Comparison of ENCODE assay signal across 9 cellular contexts in the genomic region with DNA sequence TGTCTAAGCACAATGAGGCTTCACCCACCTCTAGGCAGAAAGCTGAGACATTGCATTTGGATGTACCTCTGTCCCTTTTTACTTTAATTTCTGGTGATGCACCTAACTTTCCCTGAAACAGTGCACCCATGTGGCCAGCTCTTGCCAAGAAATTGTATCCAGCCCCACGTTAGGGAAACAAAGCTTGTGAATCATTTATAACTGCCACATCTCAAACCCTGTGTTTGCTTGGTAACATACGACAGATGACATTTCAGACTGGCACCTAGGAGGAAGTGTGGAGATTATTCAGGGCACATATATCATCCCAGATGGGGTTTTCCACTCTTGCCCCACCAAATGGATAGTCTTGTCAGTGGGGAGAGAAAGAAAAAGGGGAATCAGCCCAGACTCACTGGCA. TPM values are rescaled to one million over a fixed set of nuclear protein-coding genes. Genes with fewer than 3 reads are reported as not detected.
DNase-seq lines count a peak whose midpoint lies in the region; ATAC-seq and TF ChIP-seq lines count a peak whose summit lies in the region.
"Had no signal": no experiment of that assay in that cellular context is flagged by ENCODE, and none has a peak within 500 bp of the region (broad histone marks: within the 10 kb centered on the region; RNA-seq: fewer than 3 reads in every experiment).

No MANE protein-coding gene starts in this region.

- no peak for DNase-seq in AG09309 (ENCODE audit: low read depth)
- no peak for DNase-seq in GM12865 (ENCODE audit: low read depth)
- DNase-seq in RKO (ENCODE audit: low spot score), result peak; percentile 82
- DNase-seq in fibroblast of the aortic adventitia (ENCODE audit: low read depth), result peak; percentile 21
- no peak for DNase-seq in COR-L47 (lab: John Stamatoyannopoulos, UW)
- no peak for DNase-seq in uterus
- DNase-seq in NK-92 (lab: John Stamatoyannopoulos, UW; ENCODE audit: unreplicated experiment), result no peak

- no peaks in the 10 kb centered on the region for H3K27me3 ChIP-seq in uterus
- H3K27me3 ChIP-seq: pancreas had no signal

- no peak for ATAC-seq in HG03521 (IDR thresholded peaks at IDR 0.05; ENCODE audit: unreplicated experiment)
- ATAC-seq: pancreas had no signal

- TF ChIP-seq CTCF in AG09309 (IDR thresholded peaks at IDR 0.05; ENCODE audit: control insufficient read depth, insufficient read depth, low read depth, low read length, missing control alignments) (peak; percentile 48), GM12865 (IDR thresholded peaks at IDR 0.05; ENCODE audit: insufficient read depth, low read depth, low read length, missing control alignments) (peak; percentile 18), fibroblast of the aortic adventitia (IDR thresholded peaks at IDR 0.05; ENCODE audit: insufficient read depth, low read length) (peak; percentile 30), uterus (IDR thresholded peaks at IDR 0.05) (no peak)

- H3K4me3 ChIP-seq in AG09309 (ENCODE audit: control insufficient read depth, low read depth, low read length) (no peak overlapping the region), GM12865 (ENCODE audit: low read depth, low read length) (no peak overlapping the region), fibroblast of the aortic adventitia (ENCODE audit: low read depth, low read length) (no peak overlapping the region), uterus (no peak overlapping the region)
- H3K4me3 ChIP-seq: pancreas had no signal

- no peak overlapping the region for H3K27ac ChIP-seq in uterus

- H3K36me3 ChIP-seq in uterus, result no peaks in the 10 kb centered on the region

- intact Hi-C loops in uterus (cut with DNase I; ENCODE audit: low total_unique reads), result no loop called here

- TF ChIP-seq POLR2A in uterus (IDR thresholded peaks at IDR 0.05), result no peak

- peaks cover 10 to 33% of the 10 kb centered on the region in 2 donors for H3K4me1 ChIP-seq in uterus

- H3K9me3 ChIP-seq in uterus, result no peaks in the 10 kb centered on the region
- H3K9me3 ChIP-seq: pancreas had no signal

RNA-seq across cellular contexts. Expression of a gene that starts 2.1 kb away (rescaled TPM):
- total RNA-seq in fibroblast of the aortic adventitia (ENCODE audit: low replicate concordance), result 12.2 and 15.8 TPM in 2 replicates
- 10 to 100 TPM in 2 of 4 donors, 1 to 10 TPM in 2; 3.6 to 23.8 (median 11.3) TPM for total RNA-seq in uterus

RNA-seq across cellular contexts. Expression of a gene that starts 2.2 kb away (rescaled TPM):
- 9.4 and 19.7 TPM in 2 replicates for total RNA-seq in fibroblast of the aortic adventitia (ENCODE audit: low replicate concordance)
- total RNA-seq in uterus, result 10 to 100 TPM; 11.8 to 26.2 (median 16.0) TPM

RNA-seq across cellular contexts. Expression of a gene that starts 6.6 kb away (rescaled TPM):
- 47.9 and 48.9 TPM in 2 replicates for total RNA-seq in fibroblast of the aortic adventitia (ENCODE audit: low replicate concordance)
- 10 to 100 TPM; 24.1 to 61.7 (median 37.0) TPM for total RNA-seq in uterus

RNA-seq across cellular contexts. Expression of a gene that starts 7.2 kb away (rescaled TPM):
- total RNA-seq in fibroblast of the aortic adventitia (ENCODE audit: low replicate concordance) (0.81 and 0.82 TPM in 2 replicates), uterus (10 to 100 TPM in 1 of 4 donors, 1 to 10 TPM in 3; 1.5 to 11.4 (median 4.9) TPM)

RNA-seq across cellular contexts. Expression of a gene that starts 12.1 kb away (rescaled TPM):
- 20.4 and 45.7 TPM in 2 replicates for total RNA-seq in fibroblast of the aortic adventitia (ENCODE audit: low replicate concordance)
- total RNA-seq in uterus, result 100 to 1,000 TPM in 1 of 4 donors, 10 to 100 TPM in 3; 42.1 to 114 (median 44.6) TPM

Comparison
In these comparisons a context has a peak if more than half of its experiments do, and no peak if none do; other contexts are left out.
1. DNase-seq: peak in RKO (single experiment) and fibroblast of the aortic adventitia (single experiment); none in AG09309 (single experiment), GM12865 (single experiment), COR-L47 (single experiment), uterus (0 of 2) and NK-92 (single experiment).
2. CTCF ChIP-seq: peak in AG09309 (single experiment), GM12865 (single experiment) and fibroblast of the aortic adventitia (single experiment); none in uterus (0 of 4).